ENCODE assay signal across 14 cellular contexts in the genomic region with DNA sequence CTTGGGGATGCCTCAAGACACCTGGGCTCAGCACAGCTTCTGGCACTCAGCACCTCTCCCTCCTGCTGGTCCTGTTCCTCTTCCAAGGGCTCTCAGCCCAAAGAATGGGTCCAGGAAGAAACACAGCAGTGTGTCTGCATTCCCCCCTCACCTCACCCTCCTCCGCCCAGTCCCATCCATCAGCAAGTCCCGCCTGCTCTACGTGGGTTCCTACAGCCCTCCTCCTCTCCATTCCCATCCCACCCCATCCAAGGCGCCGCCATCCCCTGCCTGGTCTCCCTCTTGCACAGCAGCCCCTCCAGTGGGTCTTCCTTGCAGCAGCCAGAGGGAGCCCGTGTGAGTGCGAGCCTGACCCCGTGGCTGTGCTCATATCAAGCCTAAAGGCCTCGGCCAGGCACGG. TPM values are rescaled to one million over a fixed set of nuclear protein-coding genes. Genes with fewer than 3 reads are reported as not detected.
DNase-seq lines count a peak whose midpoint lies in the region; ATAC-seq and TF ChIP-seq lines count a peak whose summit lies in the region.
"Had no signal": no experiment of that assay in that cellular context is flagged by ENCODE, and none has a peak within 500 bp of the region (broad histone marks: within the 10 kb centered on the region; RNA-seq: fewer than 3 reads in every experiment).

No MANE protein-coding gene starts in this region.

- peaks cover 12% of the 10 kb centered on the region for H3K4me1 ChIP-seq in OCI-LY3 (ENCODE audit: low read length)
- H3K4me1 ChIP-seq in foreskin keratinocyte: peaks cover 19% of the 10 kb centered on the region

- peak overlapping the region; percentile 19; the same call in 1 of the 2 replicates for H3K4me2 ChIP-seq in OCI-LY3 (ENCODE audit: low read length)

- no peak for DNase-seq in foreskin keratinocyte
- no peak for DNase-seq in stimulated activated effector memory CD8-positive, alpha-beta T cell treated with anti-CD3 and anti-CD28 coated beads, Interleukin-12 subunit alpha, Interleukin-12 subunit beta, amount 100 ng/mL, for 72 hours (ENCODE audit: low spot score in 2 of 2)
- DNase-seq in GM13977 (ENCODE audit: low spot score): no peak
- DNase-seq in effector CD8-positive, alpha-beta T cell (lab: John Stamatoyannopoulos, UW): no peak
- DNase-seq in middle frontal gyrus (ENCODE audit: extremely low spot score, low spot score): no peak
- DNase-seq in stimulated activated CD4-positive, alpha-beta T cell treated with anti-CD3 and anti-CD28 coated beads, Interleukin-15, amount 100 ng/mL, for 24 hours: no peak
- DNase-seq: activated CD4-positive, alpha-beta T cell treated with anti-CD3 and anti-CD28 coated beads, Interleukin-2, amount 10 ng/mL, durations not matched to agents 24 days and 14 days; CD4-positive, alpha-beta memory T cell; NCI-H146; stimulated activated CD8-positive, alpha-beta memory T cell treated with anti-CD3 and anti-CD28 coated beads, Interleukin-4, amount 100 ng/mL, for 48 hours had no signal

- H3K9me3 ChIP-seq in OCI-LY3 (ENCODE audit: insufficient read depth, low read length): no peaks in the 10 kb centered on the region

- H2AFZ ChIP-seq in OCI-LY3 (ENCODE audit: low read depth, low read length): no peak overlapping the region

- in situ Hi-C loops in GM13977 (cut with MboI; ENCODE audit: low pct_unique_long_range_greater_than_20kb, low sequenced_read_pairs, unreplicated experiment): no loop called here

- peak overlapping the region; percentile 77 for H3K27ac Mint-ChIP-seq in stimulated activated effector memory CD8-positive, alpha-beta T cell treated with anti-CD3 and anti-CD28 coated beads, Interleukin-12 subunit alpha, Interleukin-12 subunit beta, amount 100 ng/mL, for 72 hours
- H3K27ac Mint-ChIP-seq: activated CD4-positive, alpha-beta T cell treated with anti-CD3 and anti-CD28 coated beads, Interleukin-2, amount 10 ng/mL, durations not matched to agents 24 days and 14 days; activated T-helper 1 cell treated with anti-CD3 and anti-CD28 coated beads, Interleukin-12 subunit alpha, Interleukin-12 subunit beta, Interleukin-2, Interleukin-4 antibody, amounts not matched to agents 30 ng/mL and 10 ng/mL and 1 ng/mL, durations not matched to agents 14 hours and 24 hours and 36 hours; natural killer cell treated with Interleukin-12 subunit alpha and Interleukin-12 subunit beta and Interleukin-15 and Interleukin-18, amount 100 ng/mL, for 72 hours had no signal

- no peaks in the 10 kb centered on the region for H4K20me1 ChIP-seq in OCI-LY3 (ENCODE audit: insufficient read depth, low read length)

- H3K27ac ChIP-seq in OCI-LY3 (ENCODE audit: low read length): no peak overlapping the region
- peak overlapping the region; percentile 89 for H3K27ac ChIP-seq in foreskin keratinocyte

- TF ChIP-seq CTCF in OCI-LY3 (IDR thresholded peaks at IDR 0.05; ENCODE audit: low read depth, low read length) (no peak), foreskin keratinocyte (conservative IDR thresholded peaks at IDR 0.05) (no peak), GM13977 (IDR thresholded peaks at IDR 0.05; ENCODE audit: extremely low read depth, insufficient read depth, missing control alignments) (no peak)

- no peaks in the 10 kb centered on the region for H3K27me3 ChIP-seq in OCI-LY3 (ENCODE audit: low read depth, low read length)
- no peaks in the 10 kb centered on the region for H3K27me3 ChIP-seq in foreskin keratinocyte

- H3K9me3 Mint-ChIP-seq in stimulated activated effector memory CD8-positive, alpha-beta T cell treated with anti-CD3 and anti-CD28 coated beads, Interleukin-12 subunit alpha, Interleukin-12 subunit beta, amount 100 ng/mL, for 72 hours: no peaks in the 10 kb centered on the region
- H3K9me3 Mint-ChIP-seq: activated CD4-positive, alpha-beta T cell treated with anti-CD3 and anti-CD28 coated beads, Interleukin-2, amount 10 ng/mL, durations not matched to agents 24 days and 14 days; activated T-helper 1 cell treated with anti-CD3 and anti-CD28 coated beads, Interleukin-12 subunit alpha, Interleukin-12 subunit beta, Interleukin-2, Interleukin-4 antibody, amounts not matched to agents 30 ng/mL and 10 ng/mL and 1 ng/mL, durations not matched to agents 14 hours and 24 hours and 36 hours; CD4-positive, alpha-beta memory T cell; natural killer cell treated with Interleukin-12 subunit alpha and Interleukin-12 subunit beta and Interleukin-15 and Interleukin-18, amount 100 ng/mL, for 72 hours had no signal

- ATAC-seq in GM19351 (IDR thresholded peaks at IDR 0.05; ENCODE audit: unreplicated experiment): peak; percentile 21
- no peak for ATAC-seq in foreskin keratinocyte
- peak; percentile 5 for ATAC-seq in stimulated activated effector memory CD8-positive, alpha-beta T cell treated with anti-CD3 and anti-CD28 coated beads, Interleukin-12 subunit alpha, Interleukin-12 subunit beta, amount 100 ng/mL, for 72 hours

- peaks cover 26% of the 10 kb centered on the region for H3K36me3 Mint-ChIP-seq in stimulated activated effector memory CD8-positive, alpha-beta T cell treated with anti-CD3 and anti-CD28 coated beads, Interleukin-12 subunit alpha, Interleukin-12 subunit beta, amount 100 ng/mL, for 72 hours
- H3K36me3 Mint-ChIP-seq: natural killer cell treated with Interleukin-12 subunit alpha and Interleukin-12 subunit beta and Interleukin-15 and Interleukin-18, amount 100 ng/mL, for 72 hours had no signal

- H3K4me3 ChIP-seq in OCI-LY3 (ENCODE audit: low read length): no peak overlapping the region

- H3K4me3 Mint-ChIP-seq in stimulated activated effector memory CD8-positive, alpha-beta T cell treated with anti-CD3 and anti-CD28 coated beads, Interleukin-12 subunit alpha, Interleukin-12 subunit beta, amount 100 ng/mL, for 72 hours: no peak overlapping the region
- H3K4me3 Mint-ChIP-seq: activated CD4-positive, alpha-beta T cell treated with anti-CD3 and anti-CD28 coated beads, Interleukin-2, amount 10 ng/mL, durations not matched to agents 24 days and 14 days; activated T-helper 1 cell treated with anti-CD3 and anti-CD28 coated beads, Interleukin-12 subunit alpha, Interleukin-12 subunit beta, Interleukin-2, Interleukin-4 antibody, amounts not matched to agents 30 ng/mL and 10 ng/mL and 1 ng/mL, durations not matched to agents 14 hours and 24 hours and 36 hours; CD4-positive, alpha-beta memory T cell; natural killer cell treated with Interleukin-12 subunit alpha and Interleukin-12 subunit beta and Interleukin-15 and Interleukin-18, amount 100 ng/mL, for 72 hours had no signal

- H3K9ac ChIP-seq in OCI-LY3 (ENCODE audit: low read length): no peak overlapping the region

- no peaks in the 10 kb centered on the region for H3K79me2 ChIP-seq in OCI-LY3 (ENCODE audit: low read length)

- peaks cover 26% of the 10 kb centered on the region for H3K4me1 Mint-ChIP-seq in stimulated activated effector memory CD8-positive, alpha-beta T cell treated with anti-CD3 and anti-CD28 coated beads, Interleukin-12 subunit alpha, Interleukin-12 subunit beta, amount 100 ng/mL, for 72 hours
- H3K4me1 Mint-ChIP-seq: activated CD4-positive, alpha-beta T cell treated with anti-CD3 and anti-CD28 coated beads, Interleukin-2, amount 10 ng/mL, durations not matched to agents 24 days and 14 days; CD4-positive, alpha-beta memory T cell had no signal

- no peaks in the 10 kb centered on the region for H3K36me3 ChIP-seq in OCI-LY3 (replicated peaks; ENCODE audit: low read depth, low read length)

RNA-seq across cellular contexts. Expression of a gene that starts 52.3 kb away (rescaled TPM):
- total RNA-seq in foreskin keratinocyte: 71.0 and 80.3 TPM in 2 replicates
- 101 and 110 TPM in 2 replicates for polyA plus RNA-seq in foreskin keratinocyte
